8 cellular contexts compared by ENCODE assay signal in genomic region chr19:58009666-58010301, GRCh38. TPM values are rescaled to one million over a fixed set of nuclear protein-coding genes. Genes with fewer than 3 reads are reported as not detected.
DNase-seq lines count a peak whose midpoint lies in the region; ATAC-seq and TF ChIP-seq lines count a peak whose summit lies in the region.

No MANE protein-coding gene starts in this region.

- no peaks in the 10 kb centered on the region for H3K4me1 Mint-ChIP-seq in CD8-positive, alpha-beta T cell (ENCODE audit: low read depth)
- peaks cover 3% of the 10 kb centered on the region for H3K4me1 Mint-ChIP-seq in activated naive CD4-positive, alpha-beta T cell treated with anti-CD3 and anti-CD28 coated beads, Interleukin-2, amount 50 U/mL, for 24 hours
- H3K4me1 Mint-ChIP-seq in endothelial cell (ENCODE audit: unreplicated experiment), result peaks cover under 1% of the 10 kb centered on the region

- peaks cover 7% of the 10 kb centered on the region for H3K27me3 Mint-ChIP-seq in CD8-positive, alpha-beta T cell (ENCODE audit: low read depth)
- no peaks in the 10 kb centered on the region for H3K27me3 Mint-ChIP-seq in activated naive CD4-positive, alpha-beta T cell treated with anti-CD3 and anti-CD28 coated beads, Interleukin-2, amount 50 U/mL, for 24 hours
- peaks cover 11% of the 10 kb centered on the region for H3K27me3 Mint-ChIP-seq in endothelial cell (ENCODE audit: unreplicated experiment)

- H3K27ac ChIP-seq in CD8-positive, alpha-beta T cell (ENCODE audit: low read depth, low read length), result peak overlapping the region; percentile 43
- H3K27ac ChIP-seq in transverse colon, result peak overlapping the region in 3 of 4 donors; percentile 50 to 68 (median 65)

- H3K9me3 ChIP-seq in CD8-positive, alpha-beta T cell (ENCODE audit: low read length), result peaks cover 19% of the 10 kb centered on the region
- H3K9me3 ChIP-seq in NT2/D1 (ENCODE audit: insufficient read depth, low read length), result no peaks in the 10 kb centered on the region
- peaks cover 13 to 72% of the 10 kb centered on the region in 2 donors for H3K9me3 ChIP-seq in transverse colon

- CTCF ChIA-PET in CD8-positive, alpha-beta T cell (lab: Charles Lee), result interaction anchor here (1.1 kb wide), 1 partner anchor 13 kb away, joined by 3 read pairs; no protein-coding TSS in a partner anchor

- H3K9me3 Mint-ChIP-seq in CD8-positive, alpha-beta T cell, result peaks cover 46% of the 10 kb centered on the region
- H3K9me3 Mint-ChIP-seq in activated naive CD4-positive, alpha-beta T cell treated with anti-CD3 and anti-CD28 coated beads, Interleukin-2, amount 50 U/mL, for 24 hours, result peaks cover 10% of the 10 kb centered on the region
- peaks cover 50% of the 10 kb centered on the region for H3K9me3 Mint-ChIP-seq in endothelial cell (ENCODE audit: unreplicated experiment)

- H3K36me3 Mint-ChIP-seq in CD8-positive, alpha-beta T cell, result peaks cover 41% of the 10 kb centered on the region
- H3K36me3 Mint-ChIP-seq in activated naive CD4-positive, alpha-beta T cell treated with anti-CD3 and anti-CD28 coated beads, Interleukin-2, amount 50 U/mL, for 24 hours, result peaks cover 40% of the 10 kb centered on the region
- H3K36me3 Mint-ChIP-seq in endothelial cell (ENCODE audit: low read depth, unreplicated experiment), result peaks cover 72% of the 10 kb centered on the region

- no peak for TF ChIP-seq CTCF in CD8-positive, alpha-beta T cell (IDR thresholded peaks at IDR 0.05)
- TF ChIP-seq CTCF in transverse colon (IDR thresholded peaks at IDR 0.05) (peak in 1 of 5 experiments; percentile 11), endothelial cell (IDR thresholded peaks at IDR 0.05; ENCODE audit: unreplicated experiment) (no peak)

- H3K4me1 ChIP-seq in CD8-positive, alpha-beta T cell (ENCODE audit: insufficient read depth, low read length), result no peaks in the 10 kb centered on the region
- peaks cover 7% of the 10 kb centered on the region for H3K4me1 ChIP-seq in NT2/D1 (ENCODE audit: insufficient read depth, insufficient read length)
- H3K4me1 ChIP-seq in transverse colon, result peaks cover 0 to 8% (median 0%) of the 10 kb centered on the region in 4 donors

- POLR2A ChIA-PET in CD8-positive, alpha-beta T cell (lab: Charles Lee), result no interaction called here

- peak in 6 of 7 experiments; percentile 37 to 67 (median 56) for DNase-seq in CD8-positive, alpha-beta T cell
- DNase-seq in NT2/D1 (ENCODE audit: low read depth, low spot score) (peak; percentile 91), globus pallidus (ENCODE audit: low spot score) (peak; percentile 86), occipital lobe (lab: John Stamatoyannopoulos, UW) (peak; percentile 91), transverse colon (peak; percentile 84), endothelial cell (ENCODE audit: low spot score) (no peak)

- no peaks in the 10 kb centered on the region for H3K27me3 ChIP-seq in CD8-positive, alpha-beta T cell (ENCODE audit: insufficient read depth, low read length)
- H3K27me3 ChIP-seq in NT2/D1 (ENCODE audit: insufficient read depth, insufficient read length), result no peaks in the 10 kb centered on the region
- no peaks in the 10 kb centered on the region for H3K27me3 ChIP-seq in transverse colon

- H3K36me3 ChIP-seq in CD8-positive, alpha-beta T cell (ENCODE audit: insufficient read depth, low read length), result no peaks in the 10 kb centered on the region
- H3K36me3 ChIP-seq in NT2/D1 (ENCODE audit: insufficient read depth, insufficient read length, low read length), result peaks cover 32% of the 10 kb centered on the region
- peaks cover 0 to 20% (median 5%) of the 10 kb centered on the region in 4 donors for H3K36me3 ChIP-seq in transverse colon

- ATAC-seq in CD8-positive, alpha-beta T cell, result peak; percentile 86
- ATAC-seq in HG02981 (IDR thresholded peaks at IDR 0.05; ENCODE audit: unreplicated experiment), result peak; percentile 85

- 15% methylated on average over 39 of the region's 41 CpGs; no CpG with 5 or more reads in 1 of the 2 donors for WGBS in transverse colon (ENCODE audit: low coverage in 1 of 2), 2 donors

- peak overlapping the region; percentile 18 for H3K27ac Mint-ChIP-seq in CD8-positive, alpha-beta T cell
- H3K27ac Mint-ChIP-seq in activated naive CD4-positive, alpha-beta T cell treated with anti-CD3 and anti-CD28 coated beads, Interleukin-2, amount 50 U/mL, for 24 hours, result no peak overlapping the region
- H3K27ac Mint-ChIP-seq in endothelial cell (ENCODE audit: unreplicated experiment), result no peak overlapping the region

- peak overlapping the region; percentile 46 for H3K4me3 ChIP-seq in CD8-positive, alpha-beta T cell (ENCODE audit: low read depth, low read length)
- peak overlapping the region; percentile 57 for H3K4me3 ChIP-seq in NT2/D1 (ENCODE audit: insufficient read length, low read depth)
- H3K4me3 ChIP-seq in transverse colon, result peak overlapping the region; percentile 20 to 48 (median 29)

- in situ Hi-C loops in transverse colon (cut with MboI; ENCODE audit: low pct_ligation_motif_present in 1 of 4, low pct_unique_long_range_greater_than_20kb in 1 of 4, low sequenced_read_pairs in 3 of 4), result no loop called here

- H3K9ac ChIP-seq in NT2/D1 (ENCODE audit: insufficient read length, low read depth), result peak overlapping the region; percentile 85

- intact Hi-C loops in CD8-positive, alpha-beta T cell (cut with DNase I, micrococcal nuclease), result loop anchor here (10.0 kb wide), 3 partner anchors 435 to 1615 kb away; partner anchors contain the start of genes TRAPPC2B (in 1 of the 2), ZNF416 (in 1 of the 2), ZNF547 (in 1 of the 2) and ZNF582 (in 1 of the 2)
- intact Hi-C loops in transverse colon (cut with DNase I; ENCODE audit: low total_unique reads), result loop anchor here (10.0 kb wide), 1 partner anchor 65 kb away; the partner anchor contains the start of gene ZNF256

- H3K4me3 Mint-ChIP-seq in CD8-positive, alpha-beta T cell, result peak overlapping the region; percentile 67
- peak overlapping the region; percentile 54 for H3K4me3 Mint-ChIP-seq in activated naive CD4-positive, alpha-beta T cell treated with anti-CD3 and anti-CD28 coated beads, Interleukin-2, amount 50 U/mL, for 24 hours
- H3K4me3 Mint-ChIP-seq in endothelial cell (ENCODE audit: unreplicated experiment), result no peak overlapping the region

- peak; percentile 55 for TF ChIP-seq POLR2A in transverse colon (IDR thresholded peaks at IDR 0.05)

- no peak for TF ChIP-seq EP300 in transverse colon (IDR thresholded peaks at IDR 0.05; ENCODE audit: low read depth)

RNA-seq across cellular contexts. Expression of gene ZNF606, which starts 7.2 kb away (rescaled TPM):
- 10 to 100 TPM; 11.2 to 13.0 TPM for total RNA-seq in CD8-positive, alpha-beta T cell
- 57.1 TPM for total RNA-seq in occipital lobe
- 10 to 100 TPM; 13.7 to 27.7 (median 16.2) TPM for total RNA-seq in transverse colon
- total RNA-seq in endothelial cell (ENCODE audit: unreplicated experiment), result 22.3 TPM

RNA-seq across cellular contexts. Expression of gene ZSCAN1, which starts 24.0 kb away (rescaled TPM):
- not detected for total RNA-seq in CD8-positive, alpha-beta T cell
- total RNA-seq in occipital lobe, result 0.62 TPM
- total RNA-seq in transverse colon, result not detected
- total RNA-seq in endothelial cell (ENCODE audit: unreplicated experiment), result not detected

RNA-seq across cellular contexts. Expression of gene C19orf18, which starts 35.5 kb away (rescaled TPM):
- total RNA-seq in CD8-positive, alpha-beta T cell, result under 1 TPM in 1 of 2 experiments, not detected in 1; 0.50 TPM
- total RNA-seq in occipital lobe, result not detected
- total RNA-seq in transverse colon, result not detected
- total RNA-seq in endothelial cell (ENCODE audit: unreplicated experiment), result 1.8 TPM

RNA-seq across cellular contexts. Expression of gene ZNF135, which starts 49.3 kb away (rescaled TPM):
- total RNA-seq in CD8-positive, alpha-beta T cell, result 1 to 10 TPM; 1.2 to 1.4 TPM
- total RNA-seq in occipital lobe (13.4 TPM), transverse colon (10 to 100 TPM in 1 of 4 donors, 1 to 10 TPM in 3; 1.6 to 20.9 (median 2.1) TPM), endothelial cell (ENCODE audit: unreplicated experiment) (1.1 TPM)
